17 cellular contexts compared by ENCODE assay signal in the genomic region with DNA sequence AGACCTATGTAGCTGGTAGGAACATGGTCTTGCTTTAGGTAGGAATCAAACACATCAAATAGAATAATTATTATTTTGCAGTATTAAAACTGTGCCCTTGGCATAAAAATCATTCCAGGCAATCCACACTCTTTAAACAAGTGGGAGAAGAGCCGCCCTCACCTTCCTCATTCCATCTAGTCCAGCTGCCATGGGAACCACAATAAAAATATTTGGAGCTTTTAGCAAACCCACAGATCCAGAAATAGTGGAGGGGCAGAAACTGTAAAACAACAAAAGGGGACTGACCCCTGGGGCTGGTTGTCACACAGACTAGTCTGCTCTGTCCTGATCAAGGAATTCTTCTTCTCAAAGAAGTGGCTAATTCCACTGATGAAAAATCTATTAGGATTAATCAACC.
A peak's percentile ranks its signal among the peaks of the same experiment; 100 is the strongest.
DNase-seq lines count a peak whose midpoint lies in the region; ATAC-seq and TF ChIP-seq lines count a peak whose summit lies in the region.
"Had no signal": no experiment of that assay in that cellular context is flagged by ENCODE, and none has a peak within 500 bp of the region (broad histone marks: within the 10 kb centered on the region; RNA-seq: fewer than 3 reads in every experiment).

No MANE protein-coding gene starts in this region.

- POLR2A ChIA-PET in SK-N-SH (lab: Yijun Ruan, JAX), result no interaction called here
- POLR2A ChIA-PET in activated naive CD8-positive, alpha-beta T cell treated with anti-CD3 and anti-CD28 coated beads, Interleukin-2, amount 10 ng/mL, durations not matched to agents 7 days and 5 days (lab: Charles Lee), result interaction anchor here (0.7 to 2.4 kb wide), 4 partner anchors 11 to 19 kb away, joined by 3 to 8 read pairs (median 4); no protein-coding TSS in a partner anchor

- H3K79me2 ChIP-seq in SK-N-SH (ENCODE audit: insufficient read depth), result no peaks in the 10 kb centered on the region

- peaks cover 43 to 48% (median 44%) of the 10 kb centered on the region in 3 donors for H3K4me1 Mint-ChIP-seq in IgD-negative memory B cell
- peaks cover 69% of the 10 kb centered on the region for H3K4me1 Mint-ChIP-seq in activated naive CD8-positive, alpha-beta T cell treated with anti-CD3 and anti-CD28 coated beads, Interleukin-2, amount 10 ng/mL, durations not matched to agents 7 days and 5 days
- peaks cover 54 to 68% of the 10 kb centered on the region in 2 donors for H3K4me1 Mint-ChIP-seq in natural killer cell treated with Interleukin-12 subunit alpha and Interleukin-12 subunit beta and Interleukin-15 and Interleukin-18, amount 100 ng/mL, for 72 hours (ENCODE audit: low read depth in 2 of 2)

- no peaks in the 10 kb centered on the region for H4K20me1 ChIP-seq in SK-N-SH (ENCODE audit: insufficient read depth)

- H3K36me3 ChIP-seq in SK-N-SH (replicated peaks in 1 of 2; ENCODE audit: control insufficient read depth in 1 of 2, insufficient read depth in 2 of 2, low read length in 1 of 2), result no peaks in the 10 kb centered on the region
- H3K36me3 ChIP-seq: ovary, thyroid gland, WERI-Rb-1 had no signal

- no peak for TF ChIP-seq CTCF in SK-N-SH (IDR thresholded peaks at IDR 0.05)
- TF ChIP-seq CTCF in foreskin keratinocyte (conservative IDR thresholded peaks at IDR 0.05), result no peak

- no peaks in the 10 kb centered on the region for H3K27me3 Mint-ChIP-seq in IgD-negative memory B cell
- no peaks in the 10 kb centered on the region for H3K27me3 Mint-ChIP-seq in activated naive CD8-positive, alpha-beta T cell treated with anti-CD3 and anti-CD28 coated beads, Interleukin-2, amount 10 ng/mL, durations not matched to agents 7 days and 5 days
- no peaks in the 10 kb centered on the region for H3K27me3 Mint-ChIP-seq in natural killer cell treated with Interleukin-12 subunit alpha and Interleukin-12 subunit beta and Interleukin-15 and Interleukin-18, amount 100 ng/mL, for 72 hours

- DNase-seq in SK-N-SH (no peak), kidney glomerular epithelial cell (lab: John Stamatoyannopoulos, UW) (no peak), foreskin keratinocyte (no peak)
- DNase-seq in activated naive CD8-positive, alpha-beta T cell treated with anti-CD3 and anti-CD28 coated beads, Interleukin-2, amount 10 ng/mL, durations not matched to agents 7 days and 5 days, result no peak
- DNase-seq in natural killer cell treated with Interleukin-12 subunit alpha and Interleukin-12 subunit beta and Interleukin-15 and Interleukin-18, amount 100 ng/mL, for 72 hours (ENCODE audit: low spot score), result no peak
- DNase-seq: 8988T; heart left ventricle; MM.1S; NCI-H2171; ovary; SIG-M5; stimulated activated CD4-positive, alpha-beta T cell treated with anti-CD3 and anti-CD28 coated beads, Interleukin-12 subunit alpha, Interleukin-12 subunit beta, amount 100 ng/mL, for 4 hours; thyroid gland; WERI-Rb-1 had no signal

- ATAC-seq in SK-N-SH treated with all-trans-retinoic acid at 6 μM for 48 hours (0 out of 3 replicates have a peak, but pooled peaks have one; percentile 21), foreskin keratinocyte (no peak), GM21825 (IDR thresholded peaks at IDR 0.05; ENCODE audit: unreplicated experiment) (no peak)
- no peak for ATAC-seq in activated naive CD8-positive, alpha-beta T cell treated with anti-CD3 and anti-CD28 coated beads, Interleukin-2, amount 10 ng/mL, durations not matched to agents 7 days and 5 days (ENCODE audit: low read depth)
- ATAC-seq in natural killer cell treated with Interleukin-12 subunit alpha and Interleukin-12 subunit beta and Interleukin-15 and Interleukin-18, amount 100 ng/mL, for 72 hours, result no peak
- ATAC-seq: heart left ventricle had no signal

- CTCF ChIA-PET in SK-N-SH (lab: Yijun Ruan, JAX), result no interaction called here

- H3K36me3 Mint-ChIP-seq in IgD-negative memory B cell, result peaks cover 14% of the 10 kb centered on the region
- peaks cover 69% of the 10 kb centered on the region for H3K36me3 Mint-ChIP-seq in activated naive CD8-positive, alpha-beta T cell treated with anti-CD3 and anti-CD28 coated beads, Interleukin-2, amount 10 ng/mL, durations not matched to agents 7 days and 5 days
- H3K36me3 Mint-ChIP-seq in natural killer cell treated with Interleukin-12 subunit alpha and Interleukin-12 subunit beta and Interleukin-15 and Interleukin-18, amount 100 ng/mL, for 72 hours, result peaks cover 70% of the 10 kb centered on the region

- TF ChIP-seq EP300 in SK-N-SH (IDR thresholded peaks at IDR 0.05; ENCODE audit: borderline replicate concordance in 1 of 2, low read depth in 1 of 2, low read length in 1 of 2), result no peak

- no peak overlapping the region for H3K9ac ChIP-seq in SK-N-SH

- no peak for TF ChIP-seq RAD21 in SK-N-SH (IDR thresholded peaks at IDR 0.05; ENCODE audit: low read length)

- H3K4me3 ChIP-seq in SK-N-SH (ENCODE audit: low read depth in 2 of 2, low read length in 1 of 2), result no peak overlapping the region
- H3K4me3 ChIP-seq: heart left ventricle, ovary, thyroid gland had no signal

- no peaks in the 10 kb centered on the region for H3K9me2 ChIP-seq in SK-N-SH

- H3K4me1 ChIP-seq in SK-N-SH (ENCODE audit: control insufficient read depth in 1 of 2, insufficient read depth in 2 of 2, low read depth in 1 of 2, low read length in 1 of 2) (peaks cover 0 to 9% of the 10 kb centered on the region in 2 experiments; a peak in 2 of 4 replicates), foreskin keratinocyte (no peaks in the 10 kb centered on the region)

- no peaks in the 10 kb centered on the region for H3K9me3 ChIP-seq in SK-N-SH
- H3K9me3 ChIP-seq: heart left ventricle, ovary, thyroid gland had no signal

- H3K27me3 ChIP-seq in SK-N-SH (ENCODE audit: insufficient read depth) (no peaks in the 10 kb centered on the region), foreskin keratinocyte (peaks cover 28% of the 10 kb centered on the region)
- H3K27me3 ChIP-seq: ovary, thyroid gland had no signal

- peak overlapping the region in 2 of 3 donors; percentile 29 to 67 for H3K27ac Mint-ChIP-seq in IgD-negative memory B cell
- no peak overlapping the region for H3K27ac Mint-ChIP-seq in activated naive CD8-positive, alpha-beta T cell treated with anti-CD3 and anti-CD28 coated beads, Interleukin-2, amount 10 ng/mL, durations not matched to agents 7 days and 5 days
- H3K27ac Mint-ChIP-seq in natural killer cell treated with Interleukin-12 subunit alpha and Interleukin-12 subunit beta and Interleukin-15 and Interleukin-18, amount 100 ng/mL, for 72 hours, result peak overlapping the region; percentile 77 to 91

- WGBS in SK-N-SH (ENCODE audit: low lambda C conversion rate), result 88% methylated on average over 1 of the region's 1 CpG

- no peak overlapping the region for H3K4me2 ChIP-seq in SK-N-SH

- H3K4me3 Mint-ChIP-seq in IgD-negative memory B cell, result peak overlapping the region in 2 of 4 donors; percentile 13 to 54
- peak overlapping the region; percentile 15 for H3K4me3 Mint-ChIP-seq in activated naive CD8-positive, alpha-beta T cell treated with anti-CD3 and anti-CD28 coated beads, Interleukin-2, amount 10 ng/mL, durations not matched to agents 7 days and 5 days
- peak overlapping the region; percentile 29 for H3K4me3 Mint-ChIP-seq in natural killer cell treated with Interleukin-12 subunit alpha and Interleukin-12 subunit beta and Interleukin-15 and Interleukin-18, amount 100 ng/mL, for 72 hours

- H3K27ac ChIP-seq in SK-N-SH (ENCODE audit: low read depth in 2 of 2, low read length in 1 of 2), result no peak overlapping the region
- no peak overlapping the region for H3K27ac ChIP-seq in foreskin keratinocyte
- H3K27ac ChIP-seq: heart left ventricle, ovary, thyroid gland, WERI-Rb-1 had no signal

- H3F3A ChIP-seq in SK-N-SH (replicated peaks; ENCODE audit: insufficient read depth), result no peaks in the 10 kb centered on the region

- no peaks in the 10 kb centered on the region for H3K9me3 Mint-ChIP-seq in IgD-negative memory B cell
- H3K9me3 Mint-ChIP-seq in activated naive CD8-positive, alpha-beta T cell treated with anti-CD3 and anti-CD28 coated beads, Interleukin-2, amount 10 ng/mL, durations not matched to agents 7 days and 5 days, result no peaks in the 10 kb centered on the region
- H3K9me3 Mint-ChIP-seq in natural killer cell treated with Interleukin-12 subunit alpha and Interleukin-12 subunit beta and Interleukin-15 and Interleukin-18, amount 100 ng/mL, for 72 hours, result no peaks in the 10 kb centered on the region

- no peak overlapping the region for H2AFZ ChIP-seq in SK-N-SH (ENCODE audit: low read depth)

TF ChIP-seq in SK-N-SH treated with all-trans-retinoic acid at 6 μM for 48 hours, 23 proteins besides CTCF, POLR2A, EP300 and RAD21:
- TF ChIP-seq OSR1 (CRISPR knock-in tag; IDR thresholded peaks at IDR 0.05) (no peak), GLIS3 (CRISPR knock-in tag; IDR thresholded peaks at IDR 0.05) (no peak), ZFP3 (CRISPR knock-in tag; IDR thresholded peaks at IDR 0.05) (no peak)

TF ChIP-seq in SK-N-SH, 30 proteins besides CTCF, POLR2A, EP300 and RAD21 (continues in another document):
- TF ChIP-seq, protein P1, sequence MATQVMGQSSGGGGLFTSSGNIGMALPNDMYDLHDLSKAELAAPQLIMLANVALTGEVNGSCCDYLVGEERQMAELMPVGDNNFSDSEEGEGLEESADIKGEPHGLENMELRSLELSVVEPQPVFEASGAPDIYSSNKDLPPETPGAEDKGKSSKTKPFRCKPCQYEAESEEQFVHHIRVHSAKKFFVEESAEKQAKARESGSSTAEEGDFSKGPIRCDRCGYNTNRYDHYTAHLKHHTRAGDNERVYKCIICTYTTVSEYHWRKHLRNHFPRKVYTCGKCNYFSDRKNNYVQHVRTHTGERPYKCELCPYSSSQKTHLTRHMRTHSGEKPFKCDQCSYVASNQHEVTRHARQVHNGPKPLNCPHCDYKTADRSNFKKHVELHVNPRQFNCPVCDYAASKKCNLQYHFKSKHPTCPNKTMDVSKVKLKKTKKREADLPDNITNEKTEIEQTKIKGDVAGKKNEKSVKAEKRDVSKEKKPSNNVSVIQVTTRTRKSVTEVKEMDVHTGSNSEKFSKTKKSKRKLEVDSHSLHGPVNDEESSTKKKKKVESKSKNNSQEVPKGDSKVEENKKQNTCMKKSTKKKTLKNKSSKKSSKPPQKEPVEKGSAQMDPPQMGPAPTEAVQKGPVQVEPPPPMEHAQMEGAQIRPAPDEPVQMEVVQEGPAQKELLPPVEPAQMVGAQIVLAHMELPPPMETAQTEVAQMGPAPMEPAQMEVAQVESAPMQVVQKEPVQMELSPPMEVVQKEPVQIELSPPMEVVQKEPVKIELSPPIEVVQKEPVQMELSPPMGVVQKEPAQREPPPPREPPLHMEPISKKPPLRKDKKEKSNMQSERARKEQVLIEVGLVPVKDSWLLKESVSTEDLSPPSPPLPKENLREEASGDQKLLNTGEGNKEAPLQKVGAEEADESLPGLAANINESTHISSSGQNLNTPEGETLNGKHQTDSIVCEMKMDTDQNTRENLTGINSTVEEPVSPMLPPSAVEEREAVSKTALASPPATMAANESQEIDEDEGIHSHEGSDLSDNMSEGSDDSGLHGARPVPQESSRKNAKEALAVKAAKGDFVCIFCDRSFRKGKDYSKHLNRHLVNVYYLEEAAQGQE (IDR thresholded peaks at IDR 0.05; ENCODE audit: low read depth, low read length), result no peak
- TF ChIP-seq, protein P2, sequence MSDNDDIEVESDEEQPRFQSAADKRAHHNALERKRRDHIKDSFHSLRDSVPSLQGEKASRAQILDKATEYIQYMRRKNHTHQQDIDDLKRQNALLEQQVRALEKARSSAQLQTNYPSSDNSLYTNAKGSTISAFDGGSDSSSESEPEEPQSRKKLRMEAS (IDR thresholded peaks at IDR 0.05; ENCODE audit: low read depth), result no peak
- no peak for TF ChIP-seq NFIC (IDR thresholded peaks at IDR 0.05; ENCODE audit: borderline replicate concordance)
